Comparison of ENCODE assay signal across 17 cellular contexts in the genomic region with DNA sequence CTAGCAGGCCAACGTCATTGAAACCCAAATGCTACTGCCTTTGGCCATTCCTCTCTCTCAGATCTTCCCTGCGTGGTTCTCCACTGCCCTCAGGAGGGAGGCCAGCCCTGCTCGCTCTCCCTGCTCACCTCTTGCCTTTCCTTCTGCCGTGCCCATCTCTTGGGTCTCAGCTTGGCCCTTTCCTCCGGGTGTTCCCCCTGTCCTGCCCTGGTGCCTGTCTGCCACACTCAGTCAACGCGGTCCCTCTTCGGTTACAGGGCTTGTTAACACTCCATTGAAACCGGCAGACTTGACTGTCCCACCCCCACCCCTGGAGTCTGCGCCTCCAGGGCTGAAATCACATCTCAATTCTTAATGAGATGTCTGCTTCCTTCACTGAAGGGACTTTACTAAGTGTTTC.
"Had no signal": no experiment of that assay in that cellular context is flagged by ENCODE, and none has a peak within 500 bp of the region (broad histone marks: within the 10 kb centered on the region; RNA-seq: fewer than 3 reads in every experiment).

No MANE protein-coding gene starts in this region.

- H3K36me3 Mint-ChIP-seq: activated naive CD4-positive, alpha-beta T cell treated with anti-CD3 and anti-CD28 coated beads, Interleukin-2, amount 10 ng/mL, durations not matched to agents 7 days and 5 days; memory B cell had no signal

- DNase-seq: activated CD4-positive, alpha-beta T cell treated with anti-CD3 and anti-CD28 coated beads, Interleukin-2, amount 10 ng/mL, durations not matched to agents 24 days and 14 days; activated naive CD4-positive, alpha-beta T cell treated with anti-CD3 and anti-CD28 coated beads, Interleukin-2, amount 10 ng/mL, durations not matched to agents 7 days and 5 days; effector CD4-positive, alpha-beta T cell; hypothalamus; left cardiac atrium; nucleus accumbens; stimulated activated CD4-positive, alpha-beta T cell treated with anti-CD3 and anti-CD28 coated beads, Interleukin-2, amount 100 ng/mL, for 48 hours; stimulated activated naive CD8-positive, alpha-beta T cell treated with anti-CD3 and anti-CD28 coated beads, Interleukin-15, Interleukin-2, amounts not matched to agents 100 U/mL and 50 U/mL, for 24 hours; upper lobe of left lung had no signal

- H3K4me1 Mint-ChIP-seq: activated CD4-positive, alpha-beta T cell treated with anti-CD3 and anti-CD28 coated beads, Interleukin-2, amount 10 ng/mL, durations not matched to agents 24 days and 14 days; activated naive CD4-positive, alpha-beta T cell treated with anti-CD3 and anti-CD28 coated beads, Interleukin-2, amount 10 ng/mL, durations not matched to agents 7 days and 5 days; memory B cell had no signal

- H3K4me3 ChIP-seq: coronary artery, gastroesophageal sphincter, suprapubic skin, upper lobe of left lung had no signal

- H3K4me3 Mint-ChIP-seq: activated CD4-positive, alpha-beta T cell treated with anti-CD3 and anti-CD28 coated beads, Interleukin-2, amount 10 ng/mL, durations not matched to agents 24 days and 14 days; activated naive CD4-positive, alpha-beta T cell treated with anti-CD3 and anti-CD28 coated beads, Interleukin-2, amount 10 ng/mL, durations not matched to agents 7 days and 5 days; memory B cell; T-helper 1 cell treated with Interleukin-12 subunit alpha and Interleukin-12 subunit beta and Interleukin-4 antibody, amounts not matched to agents 30 μg/mL and 1 μg/mL, for 36 hours; WTC11 had no signal

- H3K9me3 Mint-ChIP-seq: activated CD4-positive, alpha-beta T cell treated with anti-CD3 and anti-CD28 coated beads, Interleukin-2, amount 10 ng/mL, durations not matched to agents 24 days and 14 days; activated naive CD4-positive, alpha-beta T cell treated with anti-CD3 and anti-CD28 coated beads, Interleukin-2, amount 10 ng/mL, durations not matched to agents 7 days and 5 days; T-helper 1 cell treated with Interleukin-12 subunit alpha and Interleukin-12 subunit beta and Interleukin-4 antibody, amounts not matched to agents 30 μg/mL and 1 μg/mL, for 36 hours had no signal

- H3K9me3 ChIP-seq: gastroesophageal sphincter, suprapubic skin, upper lobe of left lung had no signal

- H3K27me3 Mint-ChIP-seq: activated CD4-positive, alpha-beta T cell treated with anti-CD3 and anti-CD28 coated beads, Interleukin-2, amount 10 ng/mL, durations not matched to agents 24 days and 14 days had no signal

- H3K27me3 ChIP-seq: gastroesophageal sphincter, suprapubic skin, upper lobe of left lung had no signal

- H3K4me1 ChIP-seq: gastroesophageal sphincter had no signal

- H3K27ac Mint-ChIP-seq: activated CD4-positive, alpha-beta T cell treated with anti-CD3 and anti-CD28 coated beads, Interleukin-2, amount 10 ng/mL, durations not matched to agents 24 days and 14 days; activated naive CD4-positive, alpha-beta T cell treated with anti-CD3 and anti-CD28 coated beads, Interleukin-2, amount 10 ng/mL, durations not matched to agents 7 days and 5 days; memory B cell; progenitor cell of endocrine pancreas; T-helper 1 cell treated with Interleukin-12 subunit alpha and Interleukin-12 subunit beta and Interleukin-4 antibody, amounts not matched to agents 30 μg/mL and 1 μg/mL, for 36 hours had no signal

- H3K27ac ChIP-seq: coronary artery, epithelial cell of prostate, gastroesophageal sphincter, suprapubic skin, upper lobe of left lung had no signal

- H3K36me3 ChIP-seq: suprapubic skin had no signal
